In genomic region chr14:94312481-94313246, GRCh38 we compare ENCODE assay signal across 1 cellular context.
TF ChIP-seq lines count a peak whose summit lies in the region.

No MANE protein-coding gene starts in this region.

TF ChIP-seq in HepG2, 621 proteins besides CTCF, POLR2A, EP300 and RAD21:
- TF ChIP-seq SMYD3 (CRISPR knock-in tag; IDR thresholded peaks at IDR 0.05) (no peak), HNF4A (CRISPR knock-in tag; IDR thresholded peaks at IDR 0.05) (0 out of 2 replicates have a peak, but pooled peaks have one; percentile 17), SRF (IDR thresholded peaks at IDR 0.05; ENCODE audit: low read depth, low read length) (peak; percentile 58; the same call in 1 of the 2 replicates), ZC3H13 (CRISPR knock-in tag; IDR thresholded peaks at IDR 0.05) (0 out of 2 replicates have a peak, but pooled peaks have one; percentile 51)
